In genomic region chr22:30578481-30578880, GRCh38 we compare ENCODE assay signal across 9 cellular contexts. TPM values are rescaled to one million over a fixed set of nuclear protein-coding genes. Genes with fewer than 3 reads are reported as not detected.
"Had no signal": no experiment of that assay in that cellular context is flagged by ENCODE, and none has a peak within 500 bp of the region (broad histone marks: within the 10 kb centered on the region; RNA-seq: fewer than 3 reads in every experiment).

No MANE protein-coding gene starts in this region.

- H3K27ac ChIP-seq: HL-60 had no signal

- H3K9me3 Mint-ChIP-seq: GM23338, H9, IgD-negative memory B cell had no signal

- H3K4me2 ChIP-seq: GM23338 had no signal

- H3K4me3 ChIP-seq: GM23338 had no signal

- FAIRE-seq: H1, H54, HepG2 had no signal

- DNase-seq: H9, HCEC 1CT had no signal

- H3K4me3 Mint-ChIP-seq: GM23338, H9, IgD-negative memory B cell had no signal

- H2AFZ ChIP-seq: GM23338 had no signal

- ATAC-seq: GM23338, HepG2 had no signal

- H3K27ac Mint-ChIP-seq: GM23338, IgD-negative memory B cell had no signal

RNA-seq across cellular contexts. Expression of gene GAL3ST1, which starts 4.0 kb away (rescaled TPM):
- total RNA-seq: HT1080 had no signal
- polyA plus RNA-seq: IgD-negative memory B cell had no signal

RNA-seq across cellular contexts. Expression of gene SEC14L6, which starts 31.9 kb away (rescaled TPM):
- total RNA-seq: HT1080 had no signal
- polyA plus RNA-seq: IgD-negative memory B cell had no signal
